Comparison of ENCODE assay signal across 1 cellular context in the genomic region with DNA sequence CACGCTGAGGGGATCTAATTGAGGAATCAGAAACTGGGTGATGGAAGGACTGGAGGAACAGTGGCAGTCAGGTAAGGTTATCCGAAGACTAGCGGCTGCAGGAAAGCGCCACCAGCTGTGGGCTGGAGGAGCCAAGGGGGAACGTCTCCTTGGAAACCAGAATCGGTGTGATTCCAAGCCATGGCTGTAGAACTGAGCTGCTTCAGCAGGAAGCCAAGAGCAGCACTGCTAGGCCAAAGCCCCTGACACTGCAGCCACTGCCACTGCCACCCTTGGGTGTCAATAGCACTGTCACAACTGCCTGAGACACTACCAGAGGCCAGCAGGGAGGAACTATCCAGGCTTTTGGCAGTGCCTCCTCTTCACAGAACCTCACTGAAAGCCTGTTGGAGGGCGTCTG.
TF ChIP-seq lines count a peak whose summit lies in the region.

No MANE protein-coding gene starts in this region.

TF ChIP-seq in GM23338, 12 proteins besides CTCF, POLR2A, EP300 and RAD21:
- TF ChIP-seq REST (IDR thresholded peaks at IDR 0.05; ENCODE audit: unreplicated experiment), result no peak
- TF ChIP-seq ETS1 (IDR thresholded peaks at IDR 0.05), result no peak
